In genomic region chr11:17388609-17389204, GRCh38 we compare ENCODE assay signal across 8 cellular contexts. TPM values are rescaled to one million over a fixed set of nuclear protein-coding genes. Genes with fewer than 3 reads are reported as not detected.
DNase-seq lines count a peak whose midpoint lies in the region; ATAC-seq and TF ChIP-seq lines count a peak whose summit lies in the region.

Gene KCNJ11 (minus strand): TSS chr11:17388659. CDS start chr11:17388091, 568 bp downstream.

- CTCF ChIA-PET in activated CD8-positive, alpha-beta memory T cell treated with anti-CD3 and anti-CD28 coated beads, Interleukin-2, amount 10 ng/mL, durations not matched to agents 7 days and 5 days (lab: Charles Lee): interaction anchor here (0.8 to 1.5 kb wide), 7 partner anchors 10 to 159 kb away, joined by 4 to 8 read pairs (median 5); no protein-coding TSS in a partner anchor

- H3K36me3 Mint-ChIP-seq in activated CD8-positive, alpha-beta memory T cell treated with anti-CD3 and anti-CD28 coated beads, Interleukin-2, amount 10 ng/mL, durations not matched to agents 7 days and 5 days: no peaks in the 10 kb centered on the region

- intact Hi-C loops in esophagus squamous epithelium (cut with DNase I): loop anchor here (5.0 kb wide), 1 partner anchor 114 kb away; no protein-coding TSS in a partner anchor

- H3K27me3 Mint-ChIP-seq in activated CD8-positive, alpha-beta memory T cell treated with anti-CD3 and anti-CD28 coated beads, Interleukin-2, amount 10 ng/mL, durations not matched to agents 7 days and 5 days: peaks cover 22% of the 10 kb centered on the region

- no peak for TF ChIP-seq POLR2A in esophagus squamous epithelium (IDR thresholded peaks at IDR 0.05)

- H3K9me3 Mint-ChIP-seq in activated CD8-positive, alpha-beta memory T cell treated with anti-CD3 and anti-CD28 coated beads, Interleukin-2, amount 10 ng/mL, durations not matched to agents 7 days and 5 days (ENCODE audit: low read depth): no peaks in the 10 kb centered on the region

- no peaks in the 10 kb centered on the region for H3K36me3 ChIP-seq in esophagus squamous epithelium

- WGBS in esophagus squamous epithelium, 2 donors: 9 to 12% methylated on average over 12 to 14 of the region's 53 CpGs

- ATAC-seq in activated CD8-positive, alpha-beta memory T cell treated with anti-CD3 and anti-CD28 coated beads, Interleukin-2, amount 10 ng/mL, durations not matched to agents 7 days and 5 days: peak; percentile 73
- ATAC-seq in HG02938 (IDR thresholded peaks at IDR 0.05; ENCODE audit: unreplicated experiment) (peak; percentile 31), SK-N-SH treated with all-trans-retinoic acid at 6 μM for 48 hours (peak; percentile 17)

- peaks cover 0 to 27% (median 0%) of the 10 kb centered on the region in 4 donors for H3K27me3 ChIP-seq in esophagus squamous epithelium

- no peak for DNase-seq in activated CD8-positive, alpha-beta memory T cell treated with anti-CD3 and anti-CD28 coated beads, Interleukin-2, amount 10 ng/mL, durations not matched to agents 7 days and 5 days
- no peak for DNase-seq in activated CD8-positive, alpha-beta memory T cell treated with anti-CD3 and anti-CD28 coated beads, Interleukin-2, amount 50 U/mL, for 48 hours
- DNase-seq in esophagus squamous epithelium (lab: John Stamatoyannopoulos, UW) (no peak), occipital lobe (lab: John Stamatoyannopoulos, UW) (no peak), SHP77 (lab: John Stamatoyannopoulos, UW) (no peak)
- no peak for DNase-seq in stimulated activated CD4-positive, alpha-beta T cell treated with anti-CD3 and anti-CD28 coated beads, Interleukin-15, amount 100 ng/mL, for 24 hours

- H3K27ac Mint-ChIP-seq in activated CD8-positive, alpha-beta memory T cell treated with anti-CD3 and anti-CD28 coated beads, Interleukin-2, amount 10 ng/mL, durations not matched to agents 7 days and 5 days: no peak within 1 kb of the TSS

- H3K27ac ChIP-seq in esophagus squamous epithelium: peak within 1 kb of the TSS; percentile 45 to 66 (median 50)

- no peak for TF ChIP-seq CTCF in esophagus squamous epithelium (IDR thresholded peaks at IDR 0.05)

- peak within 1 kb of the TSS; percentile 63 for H3K4me3 Mint-ChIP-seq in activated CD8-positive, alpha-beta memory T cell treated with anti-CD3 and anti-CD28 coated beads, Interleukin-2, amount 10 ng/mL, durations not matched to agents 7 days and 5 days

- H3K9me3 ChIP-seq in esophagus squamous epithelium: no peaks in the 10 kb centered on the region

- H3K4me1 Mint-ChIP-seq in activated CD8-positive, alpha-beta memory T cell treated with anti-CD3 and anti-CD28 coated beads, Interleukin-2, amount 10 ng/mL, durations not matched to agents 7 days and 5 days: peaks cover 8% of the 10 kb centered on the region

- peak within 1 kb of the TSS; percentile 43 to 79 (median 56) for H3K4me3 ChIP-seq in esophagus squamous epithelium

- peaks cover 4 to 28% (median 9%) of the 10 kb centered on the region in 3 donors for H3K4me1 ChIP-seq in esophagus squamous epithelium

TF ChIP-seq in SK-N-SH treated with all-trans-retinoic acid at 6 μM for 48 hours, 23 proteins besides CTCF, POLR2A, EP300 and RAD21 (continues in another document):
- TF ChIP-seq ISL1 (CRISPR knock-in tag; IDR thresholded peaks at IDR 0.05): no peak
- TF ChIP-seq ESRRG (CRISPR knock-in tag; IDR thresholded peaks at IDR 0.05): no peak
- TF ChIP-seq ZC3H10 (CRISPR knock-in tag; IDR thresholded peaks at IDR 0.05): no peak
- no peak for TF ChIP-seq SNAI2 (CRISPR knock-in tag; IDR thresholded peaks at IDR 0.05)
- TF ChIP-seq RARB (CRISPR knock-in tag; IDR thresholded peaks at IDR 0.05): no peak
- no peak for TF ChIP-seq ZFP3 (CRISPR knock-in tag; IDR thresholded peaks at IDR 0.05)
- TF ChIP-seq PATZ1 (CRISPR knock-in tag; IDR thresholded peaks at IDR 0.05; ENCODE audit: borderline replicate concordance): no peak
- no peak for TF ChIP-seq TSHZ2 (CRISPR knock-in tag; IDR thresholded peaks at IDR 0.05)
- TF ChIP-seq TCF4 (CRISPR knock-in tag; IDR thresholded peaks at IDR 0.05; ENCODE audit: borderline replicate concordance): no peak
- no peak for TF ChIP-seq ZNF8 (CRISPR knock-in tag; IDR thresholded peaks at IDR 0.05)
- TF ChIP-seq ARNTL (CRISPR knock-in tag; IDR thresholded peaks at IDR 0.05; ENCODE audit: borderline replicate concordance, low read depth): no peak
- TF ChIP-seq ZNF565 (CRISPR knock-in tag; conservative IDR thresholded peaks at IDR 0.05; ENCODE audit: low read depth): no peak
- no peak for TF ChIP-seq GLIS3 (CRISPR knock-in tag; IDR thresholded peaks at IDR 0.05)
- no peak for TF ChIP-seq PPARA (CRISPR knock-in tag; IDR thresholded peaks at IDR 0.05; ENCODE audit: borderline replicate concordance)
- no peak for TF ChIP-seq CSRNP3 (CRISPR knock-in tag; IDR thresholded peaks at IDR 0.05)
- no peak for TF ChIP-seq CREB5 (CRISPR knock-in tag; IDR thresholded peaks at IDR 0.05; ENCODE audit: low read depth)

RNA-seq across cellular contexts. Expression of gene KCNJ11, which starts in this region (rescaled TPM):
- under 1 TPM; 0.66 to 0.99 TPM for total RNA-seq in activated CD8-positive, alpha-beta memory T cell treated with anti-CD3 and anti-CD28 coated beads, Interleukin-2, amount 10 ng/mL, durations not matched to agents 7 days and 5 days
- total RNA-seq in esophagus squamous epithelium (1 to 10 TPM; 1.0 to 1.6 (median 1.3) TPM), occipital lobe (11.4 TPM)

Comparison
In these comparisons a context has a peak if more than half of its experiments do, and no peak if none do; other contexts are left out.
1. Peak in ATAC-seq in activated CD8-positive, alpha-beta memory T cell treated with anti-CD3 and anti-CD28 coated beads, Interleukin-2, amount 10 ng/mL, durations not matched to agents 7 days and 5 days; RNA of the gene not detected or under 1 TPM.
2. ATAC-seq: peak in every context shown above with its lines; median percentile 73 in activated CD8-positive, alpha-beta memory T cell treated with anti-CD3 and anti-CD28 coated beads, Interleukin-2, amount 10 ng/mL, durations not matched to agents 7 days and 5 days; 31 in HG02938; 17 in SK-N-SH treated with all-trans-retinoic acid at 6 μM for 48 hours.